In the genomic region with DNA sequence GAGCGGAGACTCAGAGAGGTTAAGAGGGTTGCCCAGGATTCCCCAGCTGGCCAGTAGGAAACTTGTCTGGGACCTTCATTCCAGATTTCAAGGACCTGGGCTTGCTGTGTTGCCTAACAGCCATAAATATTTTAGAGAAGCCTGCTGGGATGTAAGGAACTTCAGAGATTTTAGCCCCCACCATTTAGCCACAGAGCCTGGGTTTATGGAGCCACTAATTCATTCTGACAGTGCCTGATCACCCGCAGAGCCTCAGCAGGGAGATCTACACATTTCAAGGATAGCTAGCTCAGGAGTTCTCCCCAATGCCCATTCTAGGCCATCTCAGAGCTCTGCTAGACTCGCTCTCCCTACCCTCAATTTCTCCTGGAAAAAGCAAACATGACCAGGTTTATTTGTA, we compare ENCODE assay signal across 22 cellular contexts. TPM values are rescaled to one million over a fixed set of nuclear protein-coding genes. Genes with fewer than 3 reads are reported as not detected.
A peak's percentile ranks its signal among the peaks of the same experiment; 100 is the strongest.
DNase-seq lines count a peak whose midpoint lies in the region; ATAC-seq and TF ChIP-seq lines count a peak whose summit lies in the region.
"Had no signal": no experiment of that assay in that cellular context is flagged by ENCODE, and none has a peak within 500 bp of the region (broad histone marks: within the 10 kb centered on the region; RNA-seq: fewer than 3 reads in every experiment).

No MANE protein-coding gene starts in this region.

- POLR2A ChIA-PET in SK-N-SH (lab: Yijun Ruan, JAX): no interaction called here

- no peak for ATAC-seq in left lobe of liver
- ATAC-seq: gastrocnemius medialis had no signal

- peak; percentile 20 for DNase-seq in AG10803 (ENCODE audit: low read depth)
- no peak for DNase-seq in SK-N-SH
- no peak for DNase-seq in osteoblast (ENCODE audit: insufficient read length, low spot score, missing footprints)
- DNase-seq in left lobe of liver (ENCODE audit: low spot score): no peak
- no peak for DNase-seq in NCI-H526 (lab: John Stamatoyannopoulos, UW)
- no peak for DNase-seq in AG08396 (ENCODE audit: low spot score)
- DNase-seq in UCSD-AML1 (lab: John Stamatoyannopoulos, UW; ENCODE audit: unreplicated experiment): no peak
- DNase-seq: activated B cell treated with CpG ODN at 0.5 μM for 24 hours; activated CD4-positive, alpha-beta memory T cell treated with anti-CD3 and anti-CD28 coated beads for 36 hours; amygdala; caudate nucleus; dorsolateral prefrontal cortex; gastrocnemius medialis; KG1; NCI-H187; NCI-H2227 treated with DMSO at 0.1 percent for 48 hours; NCI-H82; SIG-M5; stimulated activated CD4-positive, alpha-beta T cell treated with anti-CD3 and anti-CD28 coated beads, Interleukin-12 subunit alpha, Interleukin-12 subunit beta, amount 100 ng/mL, for 4 hours; stimulated activated CD8-positive, alpha-beta memory T cell treated with anti-CD3 and anti-CD28 coated beads, Interleukin-4, amount 100 ng/mL, for 48 hours; T-helper 2 cell had no signal

- CTCF ChIA-PET in SK-N-SH (lab: Yijun Ruan, JAX): interaction anchor here (1.5 to 12.3 kb wide), 3 partner anchors 10 to 260 kb away, joined by 4 to 235 read pairs (median 5); no protein-coding TSS in a partner anchor

- H3K4me2 ChIP-seq in SK-N-SH: no peak overlapping the region
- H3K4me2 ChIP-seq in osteoblast (ENCODE audit: insufficient read depth, low read length): no peak overlapping the region

- no peaks in the 10 kb centered on the region for H3K9me2 ChIP-seq in SK-N-SH

- no peaks in the 10 kb centered on the region for H3K27me3 ChIP-seq in SK-N-SH (ENCODE audit: insufficient read depth)
- no peaks in the 10 kb centered on the region for H3K27me3 ChIP-seq in iPS-20b (ENCODE audit: insufficient read depth, low read length)
- no peaks in the 10 kb centered on the region for H3K27me3 ChIP-seq in osteoblast (ENCODE audit: insufficient read depth, low read length)
- H3K27me3 ChIP-seq: dorsolateral prefrontal cortex had no signal

- no peak for TF ChIP-seq RAD21 in SK-N-SH (IDR thresholded peaks at IDR 0.05; ENCODE audit: low read length)

- 94% methylated on average over 3 of the region's 3 CpGs for WGBS in SK-N-SH (ENCODE audit: low lambda C conversion rate)

- no peak for TF ChIP-seq CTCF in AG10803 (conservative IDR thresholded peaks at IDR 0.05; ENCODE audit: low read length)
- no peak for TF ChIP-seq CTCF in SK-N-SH (IDR thresholded peaks at IDR 0.05)
- TF ChIP-seq CTCF in osteoblast (IDR thresholded peaks at IDR 0.05; ENCODE audit: extremely low read depth, low read depth, low read length): no peak

- H3K27ac ChIP-seq in SK-N-SH (ENCODE audit: low read depth in 2 of 2, low read length in 1 of 2) (no peak overlapping the region), iPS-20b (ENCODE audit: low read length) (no peak overlapping the region), osteoblast (ENCODE audit: low read depth, low read length) (no peak overlapping the region)
- H3K27ac ChIP-seq: dorsolateral prefrontal cortex, gastrocnemius medialis had no signal

- H3K4me1 ChIP-seq in SK-N-SH (ENCODE audit: control insufficient read depth in 1 of 2, insufficient read depth in 2 of 2, low read depth in 1 of 2, low read length in 1 of 2): peaks cover 6 to 9% of the 10 kb centered on the region in 2 experiments; a peak in 1 of 4 replicates
- H3K4me1 ChIP-seq in iPS-20b (ENCODE audit: insufficient read depth, low read length): peaks cover 24% of the 10 kb centered on the region; the same call in 1 of the 2 replicates
- peaks cover 16% of the 10 kb centered on the region for H3K4me1 ChIP-seq in osteoblast (ENCODE audit: insufficient read depth, low read length)
- H3K4me1 ChIP-seq: gastrocnemius medialis had no signal

- no peak overlapping the region for H3K9ac ChIP-seq in SK-N-SH
- no peak overlapping the region for H3K9ac ChIP-seq in iPS-20b (ENCODE audit: low read depth, low read length)

- no peak overlapping the region for H2AFZ ChIP-seq in SK-N-SH (ENCODE audit: low read depth)
- H2AFZ ChIP-seq in osteoblast (ENCODE audit: low read length): peak overlapping the region; percentile 57

- no peak for TF ChIP-seq EP300 in SK-N-SH (IDR thresholded peaks at IDR 0.05; ENCODE audit: borderline replicate concordance in 1 of 2, low read depth in 1 of 2, low read length in 1 of 2)

- H3K79me2 ChIP-seq in SK-N-SH (ENCODE audit: insufficient read depth) (no peaks in the 10 kb centered on the region), osteoblast (ENCODE audit: insufficient read depth, low read length) (no peaks in the 10 kb centered on the region)

- H4K20me1 ChIP-seq in SK-N-SH (ENCODE audit: insufficient read depth): no peaks in the 10 kb centered on the region
- no peaks in the 10 kb centered on the region for H4K20me1 ChIP-seq in osteoblast (ENCODE audit: insufficient read depth, low read length)

- H3K9me3 ChIP-seq in SK-N-SH (no peaks in the 10 kb centered on the region), iPS-20b (ENCODE audit: insufficient read depth, low read depth, low read length) (no peaks in the 10 kb centered on the region), osteoblast (ENCODE audit: low read depth, low read length) (no peaks in the 10 kb centered on the region)
- H3K9me3 ChIP-seq: gastrocnemius medialis had no signal

- H3K36me3 ChIP-seq in SK-N-SH (replicated peaks in 1 of 2; ENCODE audit: control insufficient read depth in 1 of 2, insufficient read depth in 2 of 2, low read length in 1 of 2) (no peaks in the 10 kb centered on the region), iPS-20b (ENCODE audit: insufficient read depth, low read depth, low read length) (no peaks in the 10 kb centered on the region), osteoblast (ENCODE audit: insufficient read depth, low read length) (no peaks in the 10 kb centered on the region)
- H3K36me3 ChIP-seq: gastrocnemius medialis had no signal

- no peak overlapping the region for H3K4me3 ChIP-seq in AG10803 (ENCODE audit: low read length)
- no peak overlapping the region for H3K4me3 ChIP-seq in SK-N-SH (ENCODE audit: low read depth in 2 of 2, low read length in 1 of 2)
- peak overlapping the region; percentile 30; the same call in 1 of the 2 replicates for H3K4me3 ChIP-seq in iPS-20b (ENCODE audit: low read length)
- H3K4me3 ChIP-seq in osteoblast (ENCODE audit: insufficient read depth, low read length): no peak overlapping the region
- H3K4me3 ChIP-seq: dorsolateral prefrontal cortex, gastrocnemius medialis had no signal

- H3F3A ChIP-seq in SK-N-SH (replicated peaks; ENCODE audit: insufficient read depth): no peaks in the 10 kb centered on the region

TF ChIP-seq in SK-N-SH, 30 proteins besides CTCF, POLR2A, EP300 and RAD21:
- TF ChIP-seq, protein P1, sequence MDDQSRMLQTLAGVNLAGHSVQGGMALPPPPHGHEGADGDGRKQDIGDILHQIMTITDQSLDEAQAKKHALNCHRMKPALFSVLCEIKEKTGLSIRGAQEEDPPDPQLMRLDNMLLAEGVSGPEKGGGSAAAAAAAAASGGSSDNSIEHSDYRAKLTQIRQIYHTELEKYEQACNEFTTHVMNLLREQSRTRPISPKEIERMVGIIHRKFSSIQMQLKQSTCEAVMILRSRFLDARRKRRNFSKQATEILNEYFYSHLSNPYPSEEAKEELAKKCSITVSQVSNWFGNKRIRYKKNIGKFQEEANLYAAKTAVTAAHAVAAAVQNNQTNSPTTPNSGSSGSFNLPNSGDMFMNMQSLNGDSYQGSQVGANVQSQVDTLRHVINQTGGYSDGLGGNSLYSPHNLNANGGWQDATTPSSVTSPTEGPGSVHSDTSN (IDR thresholded peaks at IDR 0.05): peak; percentile 49
- no peak for TF ChIP-seq GABPA (IDR thresholded peaks at IDR 0.05; ENCODE audit: low read depth)

RNA-seq across cellular contexts. Expression of a gene that starts 56.5 kb away (rescaled TPM):
- 9.9 and 11.1 TPM in 2 replicates for polyA plus RNA-seq in SK-N-SH (2012; rRNA removed)
- polyA plus RNA-seq in SK-N-SH (2012; cell fraction: cytosol; rRNA removed): 11.6 and 16.6 TPM in 2 replicates
- polyA plus RNA-seq in SK-N-SH (2012; cell fraction: nucleus; rRNA removed): 7.9 and 8.3 TPM in 2 replicates
- 26.8 and 28.6 TPM in 2 replicates for total RNA-seq in osteoblast
- total RNA-seq in left lobe of liver: 9.0 TPM

RNA-seq across cellular contexts. Expression of a gene that starts 59.9 kb away (rescaled TPM):
- 6.1 and 9.1 TPM in 2 replicates for polyA plus RNA-seq in SK-N-SH (2012; rRNA removed)
- polyA plus RNA-seq in SK-N-SH (2012; cell fraction: cytosol; rRNA removed): 5.8 and 6.2 TPM in 2 replicates
- polyA plus RNA-seq in SK-N-SH (2012; cell fraction: nucleus; rRNA removed): 14.9 and 31.8 TPM in 2 replicates
- total RNA-seq in osteoblast: 49.6 and 51.9 TPM in 2 replicates
- 23.4 TPM for total RNA-seq in left lobe of liver
